8 cellular contexts compared by ENCODE assay signal in the genomic region with DNA sequence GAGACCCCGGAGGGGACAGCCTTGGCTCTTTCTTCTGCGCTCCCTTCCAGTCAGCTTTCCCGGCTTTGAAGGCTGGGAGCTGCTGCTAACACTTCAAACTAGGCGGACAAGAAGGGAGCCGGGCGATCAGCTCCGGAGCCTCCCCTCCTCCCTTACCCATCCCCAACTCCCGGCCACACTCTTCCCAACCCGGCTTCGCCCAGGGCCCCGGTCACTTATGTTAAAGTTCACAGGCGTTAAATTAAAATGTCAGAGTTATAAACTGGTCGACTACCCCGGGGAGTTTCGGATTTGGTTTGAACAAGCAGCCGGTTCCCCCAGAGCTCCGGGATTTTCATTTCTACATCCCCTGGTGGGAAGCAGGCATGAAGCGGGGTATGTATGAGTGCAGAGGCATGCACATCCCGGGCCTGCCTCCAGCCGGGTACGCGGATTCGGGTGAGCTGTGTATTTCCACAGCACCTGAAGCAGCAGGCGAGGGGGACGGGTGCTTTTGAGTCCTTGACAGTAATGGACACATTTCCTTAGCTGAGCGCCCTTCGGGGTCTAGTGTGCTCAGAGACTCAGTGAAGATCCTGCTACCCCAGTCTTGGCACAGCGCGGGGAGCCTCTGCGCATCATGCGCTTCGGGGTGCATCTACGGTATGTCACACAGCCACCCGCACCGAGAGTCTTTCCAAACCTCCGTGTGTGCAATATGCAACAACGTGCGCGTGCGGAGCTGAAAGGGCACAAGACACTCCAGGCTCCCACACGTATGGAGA. TPM values are rescaled to one million over a fixed set of nuclear protein-coding genes. Genes with fewer than 3 reads are reported as not detected.
DNase-seq lines count a peak whose midpoint lies in the region; ATAC-seq and TF ChIP-seq lines count a peak whose summit lies in the region.

No MANE protein-coding gene starts in this region.

- peaks cover 69% of the 10 kb centered on the region for H3K27me3 Mint-ChIP-seq in activated naive CD8-positive, alpha-beta T cell treated with anti-CD3 and anti-CD28 coated beads for 36 hours

- H3K36me3 Mint-ChIP-seq in activated naive CD8-positive, alpha-beta T cell treated with anti-CD3 and anti-CD28 coated beads for 36 hours = no peaks in the 10 kb centered on the region

- peak overlapping the region; percentile 81 to 86 for H3K27ac ChIP-seq in right atrium auricular region

- TF ChIP-seq CTCF in GM12865 (IDR thresholded peaks at IDR 0.05; ENCODE audit: insufficient read depth, low read depth, low read length, missing control alignments) = no peak
- TF ChIP-seq CTCF in right atrium auricular region (IDR thresholded peaks at IDR 0.05) = no peak

- no peak overlapping the region for H3K27ac Mint-ChIP-seq in activated naive CD8-positive, alpha-beta T cell treated with anti-CD3 and anti-CD28 coated beads for 36 hours

- intact Hi-C loops in posterior cingulate gyrus (cut with DNase I) = loop anchor here (2.0 to 10.0 kb wide), 3 partner anchors 36 to 381 kb away; no protein-coding TSS in a partner anchor

- peaks cover 1% of the 10 kb centered on the region for H3K9me3 Mint-ChIP-seq in activated naive CD8-positive, alpha-beta T cell treated with anti-CD3 and anti-CD28 coated beads for 36 hours

- no peaks in the 10 kb centered on the region for H3K9me3 ChIP-seq in right atrium auricular region

- DNase-seq in GM12865 (ENCODE audit: low read depth) (peak; percentile 2), right atrium auricular region (ENCODE audit: low spot score) (peak; percentile 68), posterior cingulate gyrus (peak; percentile 42 to 94 (median 64)), HuH-7 (ENCODE audit: low spot score) (no peak)
- no peak for DNase-seq in activated naive CD8-positive, alpha-beta T cell treated with anti-CD3 and anti-CD28 coated beads for 36 hours
- no peak for DNase-seq in activated naive CD4-positive, alpha-beta T cell (lab: John Stamatoyannopoulos, UW)

- H3K27me3 ChIP-seq in right atrium auricular region = peaks cover 0 to 5% of the 10 kb centered on the region in 2 donors

- peaks cover 22% of the 10 kb centered on the region for H3K4me1 Mint-ChIP-seq in activated naive CD8-positive, alpha-beta T cell treated with anti-CD3 and anti-CD28 coated beads for 36 hours

- ATAC-seq in HG02840 (IDR thresholded peaks at IDR 0.05; ENCODE audit: low FRiP score, unreplicated experiment) (no peak), HG03457 (IDR thresholded peaks at IDR 0.05; ENCODE audit: unreplicated experiment) (no peak)

- no peaks in the 10 kb centered on the region for H3K36me3 ChIP-seq in right atrium auricular region

- peak overlapping the region; percentile 14 for H3K4me3 Mint-ChIP-seq in activated naive CD8-positive, alpha-beta T cell treated with anti-CD3 and anti-CD28 coated beads for 36 hours

- H3K4me1 ChIP-seq in right atrium auricular region = peaks cover 0 to 20% of the 10 kb centered on the region in 2 donors

- no peak overlapping the region for H3K4me3 ChIP-seq in GM12865 (ENCODE audit: low read depth, low read length)
- H3K4me3 ChIP-seq in right atrium auricular region = peak overlapping the region; percentile 53 to 64

RNA-seq across cellular contexts. Expression of gene UNC5C, which starts 0.9 kb away (rescaled TPM):
- total RNA-seq in activated naive CD8-positive, alpha-beta T cell treated with anti-CD3 and anti-CD28 coated beads for 36 hours = not detected
- total RNA-seq in right atrium auricular region = 1 to 10 TPM; 3.8 to 4.6 TPM

Comparison
In these comparisons a context has a peak if more than half of its experiments do, and no peak if none do; other contexts are left out.
1. DNase-seq: peak in GM12865 (single experiment), right atrium auricular region (single experiment) and posterior cingulate gyrus (10 of 10); none in activated naive CD8-positive, alpha-beta T cell treated with anti-CD3 and anti-CD28 coated beads for 36 hours (single experiment), HuH-7 (single experiment) and activated naive CD4-positive, alpha-beta T cell (0 of 4).
2. RNA of gene UNC5C, which starts 0.9 kb away (total RNA-seq): 3.8 to 4.6 TPM in right atrium auricular region; not detected in activated naive CD8-positive, alpha-beta T cell treated with anti-CD3 and anti-CD28 coated beads for 36 hours; every median in the first group is over 4 times any median in the second.